Comparison of ENCODE assay signal across 28 cellular contexts in the genomic region with DNA sequence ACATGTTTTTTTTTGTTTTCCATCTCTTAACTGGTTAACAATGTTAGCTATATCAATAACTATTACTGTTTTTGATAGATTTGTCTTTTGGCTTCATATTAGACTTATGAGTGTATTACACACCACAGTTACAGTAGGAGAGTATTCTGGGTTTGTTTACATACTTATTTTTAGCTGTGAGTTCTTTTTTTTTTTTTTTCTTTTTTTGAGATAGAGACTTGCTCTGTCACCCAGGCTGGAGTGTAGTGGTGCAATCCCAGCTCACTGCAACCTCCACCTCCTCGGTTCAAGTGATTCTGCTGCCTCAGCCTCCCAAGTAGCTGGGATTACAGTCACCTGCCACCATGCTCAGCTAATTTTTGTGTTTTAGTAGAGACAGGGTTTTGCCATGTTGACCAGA.
"Had no signal": no experiment of that assay in that cellular context is flagged by ENCODE, and none has a peak within 500 bp of the region (broad histone marks: within the 10 kb centered on the region; RNA-seq: fewer than 3 reads in every experiment).

No MANE protein-coding gene starts in this region.

- H3K27me3 ChIP-seq: cardiac muscle cell, MG63 had no signal

- H3K9me3 ChIP-seq: MG63 had no signal

- H3K4me3 ChIP-seq: cardiac muscle cell, MG63 had no signal

- ATAC-seq: activated CD8-positive, alpha-beta T cell treated with anti-CD3 and anti-CD28 coated beads for 36 hours; activated T-cell treated with anti-CD3 and anti-CD28 coated beads, Interleukin-2, amount 50 U/mL, for 72 hours; activated T-helper 17 cell treated with anti-CD3 and anti-CD28 coated beads, Interleukin-2, amount 50 U/mL, for 72 hours; Panc1 had no signal

- DNase-seq: activated CD4-positive, alpha-beta T cell treated with anti-CD3 and anti-CD28 coated beads, Interleukin-2, amount 10 ng/mL, durations not matched to agents 24 days and 14 days; activated CD4-positive, alpha-beta T cell treated with anti-CD3 and anti-CD28 coated beads, Interleukin-2, amount 50 U/mL, for 4 hours; activated CD4-positive, CD25-positive, alpha-beta regulatory T cell; activated CD8-positive, alpha-beta T cell treated with anti-CD3 and anti-CD28 coated beads for 36 hours; activated effector memory CD4-positive, alpha-beta T cell treated with anti-CD3 and anti-CD28 coated beads, Interleukin-2, amount 50 U/mL, for 16 hours; activated naive CD4-positive, alpha-beta T cell; activated naive CD4-positive, alpha-beta T cell treated with anti-CD3 and anti-CD28 coated beads, Interleukin-2, amount 50 U/mL, for 16 hours; activated naive CD8-positive, alpha-beta T cell treated with anti-CD3 and anti-CD28 coated beads for 36 hours; activated T-cell treated with anti-CD3 and anti-CD28 coated beads, Interleukin-2, amount 50 U/mL, for 1 hour; activated T-cell treated with anti-CD3 and anti-CD28 coated beads, Interleukin-2, amount 50 U/mL, for 72 hours; amniotic stem cell; aorta; Karpas-422; MG63; MV-4-11; NCI-H1092; NCI-H1436 treated with DMSO at 0.1 percent for 48 hours; NCI-H1694 treated with DMSO at 0.1 percent for 48 hours; NCI-H2029; NCI-H510A; NCI-H526; NCI-H748 treated with DMSO at 0.1 percent for 48 hours; RPMI8226; T1000; WERI-Rb-1 had no signal

- H3K27ac ChIP-seq: cardiac muscle cell, WERI-Rb-1 had no signal

- H3K36me3 ChIP-seq: cardiac muscle cell, MG63, WERI-Rb-1 had no signal
